In the genomic region with DNA sequence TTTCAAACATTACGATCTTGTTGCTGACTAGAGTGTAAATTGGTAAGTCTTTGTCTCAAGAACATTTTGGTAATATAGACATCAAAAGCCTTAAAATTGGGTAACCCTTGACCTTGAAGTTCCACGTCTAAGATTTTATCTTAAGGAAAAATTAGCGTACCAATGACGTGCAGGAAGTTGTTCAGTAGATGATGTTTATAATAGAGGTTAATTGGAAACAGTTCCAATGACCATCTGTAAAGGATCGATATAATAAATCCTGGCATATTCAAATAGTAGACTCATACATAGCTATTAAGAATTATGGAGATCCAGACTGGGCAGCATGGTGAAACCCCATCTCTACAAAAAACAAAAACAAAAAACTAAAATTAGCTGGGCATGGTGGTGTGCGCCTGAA, we compare ENCODE assay signal across 28 cellular contexts.
"Had no signal": no experiment of that assay in that cellular context is flagged by ENCODE, and none has a peak within 500 bp of the region (broad histone marks: within the 10 kb centered on the region; RNA-seq: fewer than 3 reads in every experiment).

No MANE protein-coding gene starts in this region.

- H3K9me3 ChIP-seq: stomach, suprapubic skin, testis, thoracic aorta, thyroid gland, tibial artery, tibial nerve, transverse colon, upper lobe of left lung, upper lobe of right lung, uterus, vagina had no signal

- H3K27ac ChIP-seq: stomach, suprapubic skin, testis, thoracic aorta, thyroid gland, tibial artery, tibial nerve, transverse colon, upper lobe of right lung, uterus, vagina had no signal

- H3K36me3 ChIP-seq: stomach, suprapubic skin, thoracic aorta, thyroid gland, tibial artery, tibial nerve, transverse colon, upper lobe of left lung, upper lobe of right lung, uterus, vagina had no signal

- H3K36me3 Mint-ChIP-seq: stimulated activated effector memory CD8-positive, alpha-beta T cell treated with anti-CD3 and anti-CD28 coated beads, Interleukin-12 subunit alpha, Interleukin-12 subunit beta, amount 100 ng/mL, for 72 hours had no signal

- H3K27me3 Mint-ChIP-seq: stimulated activated memory B cell treated with anti-CD40 and anti-IgM and Interleukin-4, amounts not matched to agents 10 μg/mL and 1 μg/mL and 100 μg/mL, for 72 hours; stimulated activated naive B cell treated with anti-CD40 and anti-IgM and Interleukin-4, amounts not matched to agents 10 μg/mL and 1 μg/mL and 100 μg/mL, for 72 hours; stimulated activated naive CD8-positive, alpha-beta T cell treated with anti-CD3 and anti-CD28 coated beads, Interleukin-15, amount 100 ng/mL, for 72 hours; stimulated activated naive CD8-positive, alpha-beta T cell treated with anti-CD3 and anti-CD28 coated beads, Interleukin-15, Interleukin-2, amounts not matched to agents 100 ng/mL and 50 ng/mL, for 24 hours; type B pancreatic cell had no signal

- H3K27me3 ChIP-seq: stomach, suprapubic skin, testis, thyroid gland, tibial artery, tibial nerve, transverse colon, upper lobe of left lung, upper lobe of right lung, uterus, vagina had no signal

- H3K4me3 Mint-ChIP-seq: stimulated activated effector memory CD8-positive, alpha-beta T cell treated with anti-CD3 and anti-CD28 coated beads, Interleukin-12 subunit alpha, Interleukin-12 subunit beta, amount 100 ng/mL, for 72 hours; stimulated activated memory B cell treated with anti-CD40 and anti-IgM and Interleukin-4, amounts not matched to agents 10 μg/mL and 1 μg/mL and 100 μg/mL, for 72 hours; stimulated activated naive B cell treated with anti-CD40 and anti-IgM and Interleukin-4, amounts not matched to agents 10 μg/mL and 1 μg/mL and 100 μg/mL, for 72 hours; stimulated activated naive CD8-positive, alpha-beta T cell treated with anti-CD3 and anti-CD28 coated beads, Interleukin-15, amount 100 ng/mL, for 72 hours; stimulated activated naive CD8-positive, alpha-beta T cell treated with anti-CD3 and anti-CD28 coated beads, Interleukin-15, Interleukin-2, amounts not matched to agents 100 ng/mL and 50 ng/mL, for 24 hours; type B pancreatic cell had no signal

- DNase-seq: stimulated activated CD4-positive, alpha-beta T cell treated with anti-CD3 and anti-CD28 coated beads, Interleukin-2, amount 100 ng/mL, for 48 hours; stimulated activated CD4-positive, alpha-beta T cell treated with anti-CD3 and anti-CD28 coated beads, Interleukin-4, amount 100 ng/mL, for 1 hour; stimulated activated CD4-positive, alpha-beta T cell treated with anti-CD3 and anti-CD28 coated beads, Interleukin-4, amount 100 ng/mL, for 24 hours; stimulated activated CD4-positive, alpha-beta T cell treated with anti-CD3 and anti-CD28 coated beads, Interleukin-4, amount 100 ng/mL, for 4 hours; stimulated activated CD8-positive, alpha-beta memory T cell treated with anti-CD3 and anti-CD28 coated beads, Interleukin-4, amount 100 ng/mL, for 48 hours; stimulated activated naive B cell treated with anti-CD40 and anti-IgM and Interleukin-4, amounts not matched to agents 10 μg/mL and 1 μg/mL and 100 μg/mL, for 72 hours; stimulated activated naive CD4-positive, alpha-beta T cell; stimulated activated naive CD4-positive, alpha-beta T cell treated with Interleukin-2 at 50 U/mL for 16 hours; stimulated activated naive CD8-positive, alpha-beta T cell treated with anti-CD3 and anti-CD28 coated beads, Interleukin-15, amount 100 ng/mL, for 72 hours; stimulated activated naive CD8-positive, alpha-beta T cell treated with anti-CD3 and anti-CD28 coated beads, Interleukin-15, Interleukin-2, amounts not matched to agents 100 U/mL and 50 U/mL, for 24 hours; stomach; substantia nigra; testis; thyroid gland; tibial artery; transverse colon; trophoblast cell; upper lobe of left lung; upper lobe of right lung; uterus had no signal

- H3K27ac Mint-ChIP-seq: stimulated activated effector memory CD8-positive, alpha-beta T cell treated with anti-CD3 and anti-CD28 coated beads, Interleukin-12 subunit alpha, Interleukin-12 subunit beta, amount 100 ng/mL, for 72 hours; stimulated activated memory B cell treated with anti-CD40 and anti-IgM and Interleukin-4, amounts not matched to agents 10 μg/mL and 1 μg/mL and 100 μg/mL, for 72 hours; stimulated activated naive CD8-positive, alpha-beta T cell treated with anti-CD3 and anti-CD28 coated beads, Interleukin-15, Interleukin-2, amounts not matched to agents 100 ng/mL and 50 ng/mL, for 24 hours; type B pancreatic cell had no signal

- H3K4me3 ChIP-seq: stomach, suprapubic skin, testis, thoracic aorta, thyroid gland, tibial artery, tibial nerve, transverse colon, upper lobe of left lung, upper lobe of right lung, uterus, vagina had no signal

- H3K4me1 ChIP-seq: uterus had no signal

- ATAC-seq: stimulated activated effector memory CD8-positive, alpha-beta T cell treated with anti-CD3 and anti-CD28 coated beads, Interleukin-12 subunit alpha, Interleukin-12 subunit beta, amount 100 ng/mL, for 72 hours; stimulated activated memory B cell treated with anti-CD40 and anti-IgM and Interleukin-4, amounts not matched to agents 10 μg/mL and 1 μg/mL and 100 μg/mL, for 72 hours; stimulated activated naive B cell treated with anti-CD40 and anti-IgM and Interleukin-4, amounts not matched to agents 10 μg/mL and 1 μg/mL and 100 μg/mL, for 72 hours; stimulated activated naive CD8-positive, alpha-beta T cell treated with anti-CD3 and anti-CD28 coated beads, Interleukin-15, amount 100 ng/mL, for 72 hours; stimulated activated naive CD8-positive, alpha-beta T cell treated with anti-CD3 and anti-CD28 coated beads, Interleukin-15, Interleukin-2, amounts not matched to agents 100 U/mL and 50 U/mL, for 24 hours; upper lobe of right lung had no signal
